ENCODE assay signal across 7 cellular contexts in genomic region chr14:62117010-62117717, GRCh38.
DNase-seq lines count a peak whose midpoint lies in the region; ATAC-seq and TF ChIP-seq lines count a peak whose summit lies in the region.

No MANE protein-coding gene starts in this region.

- ATAC-seq in GM18870 (IDR thresholded peaks at IDR 0.05; ENCODE audit: unreplicated experiment) = peak; percentile 66
- ATAC-seq in HG03108 (IDR thresholded peaks at IDR 0.05; ENCODE audit: unreplicated experiment) = peak; percentile 73

- no peaks in the 10 kb centered on the region for H3K9me3 Mint-ChIP-seq in nephron

- no peak for TF ChIP-seq CTCF in fibroblast of the aortic adventitia (IDR thresholded peaks at IDR 0.05; ENCODE audit: insufficient read depth, low read length)
- TF ChIP-seq CTCF in nephron (IDR thresholded peaks at IDR 0.05; ENCODE audit: unreplicated experiment in 3 of 3) = peak; percentile 52 to 73 (median 60)

- peaks cover 95% of the 10 kb centered on the region for H3K27me3 Mint-ChIP-seq in nephron (ENCODE audit: low read depth)

- peaks cover 11% of the 10 kb centered on the region for H3K4me1 Mint-ChIP-seq in nephron

- no peaks in the 10 kb centered on the region for H3K36me3 Mint-ChIP-seq in nephron (ENCODE audit: low read depth)

- peak; percentile 94 for DNase-seq in NCI-H69 (lab: John Stamatoyannopoulos, UW)
- peak; percentile 9 to 26 for DNase-seq in activated T-helper 1 cell treated with anti-CD3 and anti-CD28 coated beads, Interleukin-2, amount 50 U/mL, for 16 hours (ENCODE audit: low read depth in 1 of 2, low spot score in 1 of 2)
- peak; percentile 2 for DNase-seq in fibroblast of the aortic adventitia (ENCODE audit: low read depth)
- DNase-seq in stimulated activated naive CD4-positive, alpha-beta T cell (lab: John Stamatoyannopoulos, UW) = peak; percentile 24 to 50 (median 34)

- H3K4me3 ChIP-seq in fibroblast of the aortic adventitia (ENCODE audit: low read depth, low read length) = no peak overlapping the region

- no peak overlapping the region for H3K27ac Mint-ChIP-seq in nephron

- peak overlapping the region; percentile 80 to 86 (median 82) for H3K4me3 Mint-ChIP-seq in nephron

Comparison
In these comparisons a context has a peak if more than half of its experiments do, and no peak if none do; other contexts are left out.
1. DNase-seq: peak in every context shown above with its lines; median percentile 94 in NCI-H69; 34 in stimulated activated naive CD4-positive, alpha-beta T cell; 18 in activated T-helper 1 cell treated with anti-CD3 and anti-CD28 coated beads, Interleukin-2, amount 50 U/mL, for 16 hours; 2 in fibroblast of the aortic adventitia.